Comparison of ENCODE assay signal across 18 cellular contexts in the genomic region with DNA sequence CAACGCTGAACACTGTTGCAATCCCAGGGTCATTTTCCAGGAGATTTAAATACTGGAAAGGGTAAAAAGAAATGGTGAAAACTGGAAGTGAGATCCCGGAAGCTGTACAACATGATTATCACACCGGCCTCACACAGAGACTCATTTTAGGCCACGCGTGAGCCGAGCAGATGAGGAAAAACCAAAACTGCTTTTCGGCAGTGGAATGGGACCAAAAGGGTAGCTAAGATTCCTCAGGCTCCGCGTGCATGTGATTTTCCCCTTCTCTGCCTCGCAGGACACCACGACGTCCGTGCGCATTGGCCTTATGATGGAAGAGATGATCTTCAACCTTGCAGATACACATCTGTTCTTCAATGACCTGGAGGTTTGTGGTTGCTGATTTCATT.
DNase-seq lines count a peak whose midpoint lies in the region; ATAC-seq and TF ChIP-seq lines count a peak whose summit lies in the region.
"Had no signal": no experiment of that assay in that cellular context is flagged by ENCODE, and none has a peak within 500 bp of the region (broad histone marks: within the 10 kb centered on the region; RNA-seq: fewer than 3 reads in every experiment).

No MANE protein-coding gene starts in this region.

- ATAC-seq in Right ventricle myocardium superior (ENCODE audit: poor library complexity): peak; percentile 36
- ATAC-seq in GM21723 (IDR thresholded peaks at IDR 0.05; ENCODE audit: unreplicated experiment): no peak
- ATAC-seq: Panc1 had no signal

- no peak for DNase-seq in Right ventricle myocardium superior
- DNase-seq in left ventricle myocardium inferior: no peak
- DNase-seq in fibroblast of the aortic adventitia (ENCODE audit: low read depth): peak; percentile 39
- no peak for DNase-seq in mesothelial cell of epicardium (ENCODE audit: low spot score in 2 of 2, unreplicated experiment in 2 of 2)
- no peak for DNase-seq in NCI-H2196 (lab: John Stamatoyannopoulos, UW; ENCODE audit: unreplicated experiment)
- no peak for DNase-seq in stimulated activated CD8-positive, alpha-beta memory T cell treated with anti-CD3 and anti-CD28 coated beads, Interleukin-4, amount 100 ng/mL, for 48 hours
- DNase-seq: 8988T; C1 segment of cervical spinal cord; CD8-positive, alpha-beta memory T cell; Karpas-422; MV-4-11; NCI-H1105 treated with DMSO at 0.1 percent for 48 hours; NCI-H2029 treated with DMSO at 0.1 percent for 48 hours; NCI-H524 treated with DMSO at 0.1 percent for 48 hours; NCI-H82 had no signal

- H3K9me3 ChIP-seq in left ventricle myocardium inferior (replicated peaks): peaks cover 15% of the 10 kb centered on the region

- intact Hi-C loops in Right ventricle myocardium superior (cut with DNase I) (no loop called here), left ventricle myocardium inferior (cut with micrococcal nuclease) (no loop called here)

- no peaks in the 10 kb centered on the region for H3K4me1 ChIP-seq in left ventricle myocardium inferior

- H3K27me3 Mint-ChIP-seq in mesothelial cell of epicardium (ENCODE audit: low read depth): no peaks in the 10 kb centered on the region

- no peaks in the 10 kb centered on the region for H3K36me3 ChIP-seq in left ventricle myocardium inferior
- H3K36me3 ChIP-seq: SJSA1 had no signal

- TF ChIP-seq CTCF in left ventricle myocardium inferior (IDR thresholded peaks at IDR 0.05; ENCODE audit: borderline replicate concordance) (no peak), fibroblast of the aortic adventitia (IDR thresholded peaks at IDR 0.05; ENCODE audit: insufficient read depth, low read length) (no peak), mesothelial cell of epicardium (IDR thresholded peaks at IDR 0.05; ENCODE audit: unreplicated experiment) (no peak)

- peaks cover 12% of the 10 kb centered on the region for H3K9me3 Mint-ChIP-seq in mesothelial cell of epicardium

- no peak overlapping the region for H3K4me3 Mint-ChIP-seq in mesothelial cell of epicardium
- H3K4me3 Mint-ChIP-seq: CD8-positive, alpha-beta memory T cell had no signal

- peaks cover 4% of the 10 kb centered on the region for H3K36me3 Mint-ChIP-seq in mesothelial cell of epicardium
- H3K36me3 Mint-ChIP-seq: CD8-positive, alpha-beta memory T cell had no signal

- H3K4me3 ChIP-seq in left ventricle myocardium inferior (no peak overlapping the region), fibroblast of the aortic adventitia (ENCODE audit: low read depth, low read length) (no peak overlapping the region)
- H3K4me3 ChIP-seq: SJSA1 had no signal

- no peak overlapping the region for H3K27ac ChIP-seq in left ventricle myocardium inferior (replicated peaks)
- H3K27ac ChIP-seq: SJSA1 had no signal

- H3K27ac Mint-ChIP-seq in mesothelial cell of epicardium: peak overlapping the region; percentile 21
- H3K27ac Mint-ChIP-seq: CD8-positive, alpha-beta memory T cell had no signal

- no peaks in the 10 kb centered on the region for H3K27me3 ChIP-seq in left ventricle myocardium inferior (ENCODE audit: low read depth)
- H3K27me3 ChIP-seq: SJSA1 had no signal

- peaks cover 16% of the 10 kb centered on the region for H3K4me1 Mint-ChIP-seq in mesothelial cell of epicardium
- H3K4me1 Mint-ChIP-seq: CD8-positive, alpha-beta memory T cell had no signal
